ENCODE assay signal across 17 cellular contexts in genomic region chr3:171781711-171782127, GRCh38. TPM values are rescaled to one million over a fixed set of nuclear protein-coding genes. Genes with fewer than 3 reads are reported as not detected.
DNase-seq lines count a peak whose midpoint lies in the region; ATAC-seq and TF ChIP-seq lines count a peak whose summit lies in the region.
"Had no signal": no experiment of that assay in that cellular context is flagged by ENCODE, and none has a peak within 500 bp of the region (broad histone marks: within the 10 kb centered on the region; RNA-seq: fewer than 3 reads in every experiment).

No MANE protein-coding gene starts in this region.

- H3K4me1 ChIP-seq in right lobe of liver = no peaks in the 10 kb centered on the region
- H3K4me1 ChIP-seq: uterus had no signal

- no peak overlapping the region for H3K4me3 ChIP-seq in AG04449 (ENCODE audit: low read depth, low read length)
- peak overlapping the region in 17 of 59 donors; percentile 0 to 46 (median 17) for H3K4me3 ChIP-seq in dorsolateral prefrontal cortex
- H3K4me3 ChIP-seq in right lobe of liver = no peak overlapping the region
- H3K4me3 ChIP-seq: hepatocyte, left ventricle myocardium inferior, uterus had no signal

- H3K27ac ChIP-seq in dorsolateral prefrontal cortex (peak overlapping the region in 58 of 59 donors; percentile 34 to 100 (median 88)), right lobe of liver (no peak overlapping the region)
- H3K27ac ChIP-seq: hepatocyte, left ventricle myocardium inferior, uterus had no signal

- DNase-seq in AG04449 (ENCODE audit: low read depth, low spot score) = peak; percentile 42
- DNase-seq in SK-MEL-5 (ENCODE audit: low read depth, low spot score) = peak; percentile 98
- no peak for DNase-seq in dorsolateral prefrontal cortex
- DNase-seq in right lobe of liver = no peak
- no peak for DNase-seq in activated T-cell treated with anti-CD3 and anti-CD28 coated beads, Interleukin-2, amount 50 U/mL, for 1 hour
- DNase-seq: left ventricle myocardium inferior; NCI-H1105 treated with DMSO at 0.1 percent for 48 hours; NCI-H446 treated with DMSO at 0.1 percent for 48 hours; right cardiac atrium; stimulated activated naive B cell treated with anti-CD40 and anti-IgM and Interleukin-4, amounts not matched to agents 10 μg/mL and 1 μg/mL and 100 μg/mL, for 72 hours; uterus had no signal

- no peaks in the 10 kb centered on the region for H3K36me3 ChIP-seq in right lobe of liver
- H3K36me3 ChIP-seq: left ventricle myocardium inferior, uterus had no signal

- H3K9me3 ChIP-seq in right lobe of liver = no peaks in the 10 kb centered on the region
- H3K9me3 ChIP-seq: left ventricle myocardium inferior, uterus had no signal

- in situ Hi-C loops in SK-MEL-5 (cut with HindIII; ENCODE audit: low pct_unique_long_range_greater_than_20kb, low sequenced_read_pairs) = no loop called here

- POLR2A ChIA-PET in AG04449 (lab: Yijun Ruan, JAX) = interaction anchor here (0.8 kb wide), 1 partner anchor 257 kb away, joined by 3 read pairs; the partner anchor contains the start of gene FNDC3B

- H3K27me3 ChIP-seq in dorsolateral prefrontal cortex = no peaks in the 10 kb centered on the region
- H3K27me3 ChIP-seq in right lobe of liver = no peaks in the 10 kb centered on the region
- H3K27me3 ChIP-seq: hepatocyte, uterus had no signal

- CTCF ChIA-PET in AG04449 (lab: Yijun Ruan, JAX) = interaction anchor here (0.7 to 5.1 kb wide), 3 partner anchors 9 to 681 kb away, joined by 3 to 40 read pairs (median 4); no protein-coding TSS in a partner anchor

- intact Hi-C loops in dorsolateral prefrontal cortex (cut with DNase I) = loop anchor here in 1 of 2 donors (2.0 kb wide), 1 partner anchor 49 kb away; no protein-coding TSS in a partner anchor
- intact Hi-C loops in right lobe of liver (cut with DNase I) = no loop called here

- ATAC-seq in right lobe of liver (peak in 3 of 4 donors; percentile 44 to 76 (median 74)), HG02870 (IDR thresholded peaks at IDR 0.05; ENCODE audit: unreplicated experiment) (no peak), GM21717 (IDR thresholded peaks at IDR 0.05; ENCODE audit: unreplicated experiment) (no peak), GM21390 (IDR thresholded peaks at IDR 0.05; ENCODE audit: unreplicated experiment) (no peak)
- ATAC-seq: natural killer cell treated with Interleukin-12 subunit alpha and Interleukin-12 subunit beta and Interleukin-15 and Interleukin-18, amount 100 ng/mL, for 72 hours; right cardiac atrium; stimulated activated naive B cell treated with anti-CD40 and anti-IgM and Interleukin-4, amounts not matched to agents 10 μg/mL and 1 μg/mL and 100 μg/mL, for 72 hours; WTC11 had no signal

- WGBS in right lobe of liver (ENCODE audit: insufficient coverage, low coverage, low lambda C conversion rate, missing lambda C conversion rate) = 39% methylated on average over 4 of the region's 4 CpGs

- TF ChIP-seq CTCF in AG04449 (IDR thresholded peaks at IDR 0.05; ENCODE audit: insufficient read depth, low read length, missing control alignments) (no peak), dorsolateral prefrontal cortex (IDR thresholded peaks at IDR 0.05 in 54 of 56, conservative IDR thresholded peaks at IDR 0.05 in 2 of 56; ENCODE audit: low read depth in 1 of 56, partially characterized antibody in 56 of 56) (peak in 2 of 56 donors; percentile 8 to 14), right lobe of liver (IDR thresholded peaks at IDR 0.05) (no peak)

- TF ChIP-seq POLR2A in right lobe of liver (IDR thresholded peaks at IDR 0.05) = no peak

RNA-seq across cellular contexts. Expression of gene PLD1, which starts 28.6 kb away (rescaled TPM):
- total RNA-seq in SK-MEL-5 (2014; rRNA removed; shearing (Covaris generic)) = 87.7 and 92.2 TPM in 2 replicates
- polyA plus RNA-seq in SK-MEL-5 (2015; cell fraction: cytosol; rRNA removed) = 45.2 and 60.4 TPM in 2 replicates
- 85.3 and 118 TPM in 2 replicates for polyA plus RNA-seq in SK-MEL-5 (2015; cell fraction: nucleus; rRNA removed)
- total RNA-seq in dorsolateral prefrontal cortex = 100 to 1,000 TPM in 2 of 120 experiments, 10 to 100 TPM in 118; 16.2 to 167 (median 39.0) TPM
- 10 to 100 TPM; 13.3 to 29.9 (median 18.5) TPM for total RNA-seq in right lobe of liver

Comparison
In these comparisons a context has a peak if more than half of its experiments do, and no peak if none do; other contexts are left out.
1. DNase-seq: peak in AG04449 (single experiment) and SK-MEL-5 (single experiment); none in dorsolateral prefrontal cortex (0 of 10), right lobe of liver (0 of 3) and activated T-cell treated with anti-CD3 and anti-CD28 coated beads, Interleukin-2, amount 50 U/mL, for 1 hour (single experiment).
2. H3K27ac ChIP-seq: peak in dorsolateral prefrontal cortex (58 of 59); none in right lobe of liver (0 of 3).
3. ATAC-seq: peak in right lobe of liver (3 of 4); none in HG02870 (single experiment), GM21717 (single experiment) and GM21390 (single experiment).